27 cellular contexts compared by ENCODE assay signal in the genomic region with DNA sequence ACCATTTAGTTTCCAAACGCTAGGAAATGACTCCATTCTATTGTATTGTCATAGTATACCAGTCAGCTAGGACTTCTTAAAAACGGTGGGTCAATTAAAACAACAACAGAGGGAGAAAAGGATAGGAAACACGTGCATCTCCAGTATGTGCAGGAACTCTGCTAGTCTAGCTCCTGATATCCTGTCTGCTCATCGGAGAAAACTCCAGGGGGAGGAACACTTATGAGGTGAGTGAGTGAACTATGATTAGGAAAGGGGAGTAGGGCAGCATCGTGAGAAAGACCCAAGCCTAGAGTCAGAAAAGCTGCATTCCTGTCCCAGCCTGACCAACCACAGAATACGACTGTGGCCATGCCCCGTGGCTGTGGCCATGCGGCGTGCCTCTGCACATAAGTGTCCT.
"Had no signal": no experiment of that assay in that cellular context is flagged by ENCODE, and none has a peak within 500 bp of the region (broad histone marks: within the 10 kb centered on the region; RNA-seq: fewer than 3 reads in every experiment).

No MANE protein-coding gene starts in this region.

- H3K27me3 ChIP-seq: esophagus squamous epithelium, stomach, thyroid gland, upper lobe of right lung had no signal

- DNase-seq: activated CD4-positive, alpha-beta memory T cell treated with anti-CD3 and anti-CD28 coated beads, Interleukin-2, amount 10 ng/mL, durations not matched to agents 7 days and 5 days; activated CD4-positive, alpha-beta T cell treated with anti-CD3 and anti-CD28 coated beads for 1 hour; activated CD4-positive, alpha-beta T cell treated with anti-CD3 and anti-CD28 coated beads, Interleukin-2, amount 10 ng/mL, durations not matched to agents 7 days and 5 days; activated CD8-positive, alpha-beta memory T cell treated with anti-CD3 and anti-CD28 coated beads, Interleukin-2, amount 50 U/mL, for 48 hours; activated naive CD4-positive, alpha-beta T cell; activated T-cell treated with anti-CD3 and anti-CD28 coated beads, Interleukin-2, amount 50 U/mL, for 48 hours; endodermal cell; esophagus squamous epithelium; left cardiac atrium; left ventricle myocardium superior; mammary epithelial cell; nucleus accumbens; psoas muscle; right cardiac atrium; stimulated activated CD4-positive, alpha-beta T cell treated with anti-CD3 and anti-CD28 coated beads, Interleukin-15, amount 100 ng/mL, for 24 hours; stimulated activated CD4-positive, alpha-beta T cell treated with anti-CD3 and anti-CD28 coated beads, Interleukin-2, amount 100 ng/mL, for 24 hours; stimulated activated naive B cell treated with anti-CD40 and anti-IgM and Interleukin-4, amounts not matched to agents 10 μg/mL and 1 μg/mL and 100 μg/mL, for 72 hours; stomach; T-helper 17 cell; T1000; thyroid gland; upper lobe of right lung had no signal

- ATAC-seq: activated naive CD4-positive, alpha-beta T cell treated with anti-CD3 and anti-CD28 coated beads, Interleukin-2, amount 50 U/mL, for 72 hours; left cardiac atrium; left ventricle myocardium superior; psoas muscle; right cardiac atrium; stimulated activated naive B cell treated with anti-CD40 and anti-IgM and Interleukin-4, amounts not matched to agents 10 μg/mL and 1 μg/mL and 100 μg/mL, for 72 hours; T-helper 17 cell; upper lobe of right lung had no signal

- H3K9ac ChIP-seq: parathyroid adenoma had no signal

- H3K9me3 Mint-ChIP-seq: activated naive CD4-positive, alpha-beta T cell treated with anti-CD3 and anti-CD28 coated beads, Interleukin-2, amount 50 U/mL, for 72 hours; activated T-helper 2 cell treated with anti-CD3 and anti-CD28 coated beads, Interferon-gamma antibody, Interleukin-2, Interleukin-4, amounts not matched to agents 10 μg/mL and 5 μg/mL and 100 μg/mL, durations not matched to agents 14 hours and 24 hours and 36 hours; stimulated activated naive B cell treated with anti-CD40 and anti-IgM and Interleukin-4, amounts not matched to agents 10 μg/mL and 1 μg/mL and 100 μg/mL, for 72 hours had no signal

- H3K27me3 Mint-ChIP-seq: activated CD4-positive, alpha-beta memory T cell treated with anti-CD3 and anti-CD28 coated beads, Interleukin-2, amount 10 ng/mL, durations not matched to agents 7 days and 5 days; activated CD4-positive, alpha-beta T cell treated with anti-CD3 and anti-CD28 coated beads, Interleukin-2, amount 10 ng/mL, durations not matched to agents 7 days and 5 days; stimulated activated naive B cell treated with anti-CD40 and anti-IgM and Interleukin-4, amounts not matched to agents 10 μg/mL and 1 μg/mL and 100 μg/mL, for 72 hours; T-helper 17 cell had no signal

- FAIRE-seq: islet of Langerhans had no signal

- H3K27ac Mint-ChIP-seq: activated CD4-positive, alpha-beta memory T cell treated with anti-CD3 and anti-CD28 coated beads, Interleukin-2, amount 10 ng/mL, durations not matched to agents 7 days and 5 days; activated CD4-positive, alpha-beta T cell treated with anti-CD3 and anti-CD28 coated beads, Interleukin-2, amount 10 ng/mL, durations not matched to agents 7 days and 5 days; activated naive CD4-positive, alpha-beta T cell treated with anti-CD3 and anti-CD28 coated beads, Interleukin-2, amount 50 U/mL, for 72 hours; activated T-helper 2 cell treated with anti-CD3 and anti-CD28 coated beads, Interferon-gamma antibody, Interleukin-2, Interleukin-4, amounts not matched to agents 10 μg/mL and 5 μg/mL and 100 μg/mL, durations not matched to agents 14 hours and 24 hours and 36 hours; endodermal cell; stimulated activated naive B cell treated with anti-CD40 and anti-IgM and Interleukin-4, amounts not matched to agents 10 μg/mL and 1 μg/mL and 100 μg/mL, for 72 hours had no signal

- H3K4me3 ChIP-seq: esophagus squamous epithelium, psoas muscle, stomach, thyroid gland, upper lobe of right lung had no signal

- H3K9me3 ChIP-seq: esophagus squamous epithelium, psoas muscle, stomach, thyroid gland, upper lobe of right lung had no signal

- H2AFZ ChIP-seq: parathyroid adenoma had no signal

- H3K4me1 Mint-ChIP-seq: endodermal cell; stimulated activated naive B cell treated with anti-CD40 and anti-IgM and Interleukin-4, amounts not matched to agents 10 μg/mL and 1 μg/mL and 100 μg/mL, for 72 hours had no signal

- H3K4me1 ChIP-seq: esophagus squamous epithelium, parathyroid adenoma, psoas muscle, stomach, thyroid gland, upper lobe of right lung had no signal

- H3K27ac ChIP-seq: epithelial cell of prostate, esophagus squamous epithelium, parathyroid adenoma, psoas muscle, stomach, thyroid gland, upper lobe of right lung had no signal

- H3K4me3 Mint-ChIP-seq: activated CD4-positive, alpha-beta memory T cell treated with anti-CD3 and anti-CD28 coated beads, Interleukin-2, amount 10 ng/mL, durations not matched to agents 7 days and 5 days; activated CD4-positive, alpha-beta T cell treated with anti-CD3 and anti-CD28 coated beads, Interleukin-2, amount 10 ng/mL, durations not matched to agents 7 days and 5 days; endodermal cell; stimulated activated naive B cell treated with anti-CD40 and anti-IgM and Interleukin-4, amounts not matched to agents 10 μg/mL and 1 μg/mL and 100 μg/mL, for 72 hours; T-helper 17 cell had no signal

- H3K36me3 ChIP-seq: thyroid gland, upper lobe of right lung had no signal
